ENCODE assay signal across 9 cellular contexts in the genomic region with DNA sequence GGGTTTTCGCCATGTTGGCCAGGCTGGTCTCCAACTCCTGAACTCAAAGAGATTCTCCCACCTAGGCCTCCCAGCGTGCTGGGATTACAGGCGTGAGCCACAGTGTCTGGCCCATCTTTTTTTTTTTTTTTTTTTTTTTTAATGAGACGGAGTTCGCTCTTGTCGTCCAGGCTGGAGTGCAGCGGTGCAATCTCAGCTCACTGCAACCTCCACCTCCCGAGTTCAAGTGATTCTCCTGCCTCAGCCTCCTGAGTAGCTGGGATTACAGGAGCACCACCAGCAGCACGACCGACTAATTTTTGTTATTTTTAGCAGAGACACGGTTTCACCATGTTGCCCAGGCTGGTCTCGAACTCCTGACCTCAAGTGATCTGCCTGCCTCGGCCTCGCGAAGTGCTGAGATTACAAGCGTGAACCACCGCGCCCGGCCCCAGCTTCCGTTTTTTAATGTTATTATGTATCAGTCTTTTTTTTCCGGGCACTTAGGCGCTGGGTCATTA. TPM values are rescaled to one million over a fixed set of nuclear protein-coding genes. Genes with fewer than 3 reads are reported as not detected.
A peak's percentile ranks its signal among the peaks of the same experiment; 100 is the strongest.
DNase-seq lines count a peak whose midpoint lies in the region; ATAC-seq and TF ChIP-seq lines count a peak whose summit lies in the region.
"Not testable (repeated sequence)": the region's sequence is repeated elsewhere in the genome, so short reads cannot be mapped to it uniquely, and the experiment has no call there.
"Had no signal": no experiment of that assay in that cellular context is flagged by ENCODE, and none has a peak within 500 bp of the region (broad histone marks: within the 10 kb centered on the region; RNA-seq: fewer than 3 reads in every experiment).

No MANE protein-coding gene starts in this region.

- not testable (repeated sequence) for TF ChIP-seq POLR2A in breast epithelium (IDR thresholded peaks at IDR 0.05); upper lobe of left lung (IDR thresholded peaks at IDR 0.05)

- not testable (repeated sequence) for H3K4me1 ChIP-seq in DOHH2 (ENCODE audit: control insufficient read depth, low read length); breast epithelium; lung (ENCODE audit: control insufficient read depth in 2 of 2, insufficient read depth in 2 of 2, low read length in 2 of 2); psoas muscle; upper lobe of left lung

- H3K9me3 Mint-ChIP-seq in activated CD4-positive, alpha-beta T cell treated with anti-CD3 and anti-CD28 coated beads, Interleukin-2, amount 10 ng/mL, durations not matched to agents 7 days and 5 days: not testable (repeated sequence)

- H3K36me3 Mint-ChIP-seq in activated CD4-positive, alpha-beta T cell treated with anti-CD3 and anti-CD28 coated beads, Interleukin-2, amount 10 ng/mL, durations not matched to agents 7 days and 5 days (ENCODE audit: low read depth): not testable (repeated sequence)

- not testable (repeated sequence) for TF ChIP-seq CTCF in DOHH2 (IDR thresholded peaks at IDR 0.05; ENCODE audit: low read depth, low read length, poor library complexity, severe bottlenecking); breast epithelium (IDR thresholded peaks at IDR 0.05); fibroblast of the aortic adventitia (IDR thresholded peaks at IDR 0.05; ENCODE audit: insufficient read depth, low read length); lung (IDR thresholded peaks at IDR 0.05; ENCODE audit: control extremely low read depth, extremely low read depth); psoas muscle (IDR thresholded peaks at IDR 0.05); upper lobe of left lung (IDR thresholded peaks at IDR 0.05)

- CTCF ChIA-PET in activated CD4-positive, alpha-beta T cell treated with anti-CD3 and anti-CD28 coated beads, Interleukin-2, amount 10 ng/mL, durations not matched to agents 7 days and 5 days (lab: Charles Lee): interaction anchor here (0.6 to 1.8 kb wide), 10 partner anchors 10 to 1774 kb away, joined by 3 to 13 read pairs (median 4); a partner anchor contains a TSS

- DNase-seq in MV-4-11 (lab: John Stamatoyannopoulos, UW): peak; percentile 91
- DNase-seq in activated CD4-positive, alpha-beta T cell treated with anti-CD3 and anti-CD28 coated beads, Interleukin-2, amount 10 ng/mL, durations not matched to agents 7 days and 5 days; breast epithelium (ENCODE audit: low spot score in 2 of 2); fibroblast of the aortic adventitia (ENCODE audit: low read depth); lung (ENCODE audit: low spot score); psoas muscle; upper lobe of left lung: not testable (repeated sequence)

- H3K27me3 ChIP-seq in DOHH2 (ENCODE audit: control insufficient read depth, low read length); breast epithelium; lung (ENCODE audit: control insufficient read depth, insufficient read depth); psoas muscle (ENCODE audit: insufficient read depth in 3 of 3, low read length in 2 of 3); upper lobe of left lung: not testable (repeated sequence)

- not testable (repeated sequence) for TF ChIP-seq EP300 in upper lobe of left lung (IDR thresholded peaks at IDR 0.05)

- 43 to 46% methylated on average over 22 of the region's 22 CpGs for WGBS in lung, 2 donors
- 31 to 37% (median 32%) methylated on average over 22 of the region's 22 CpGs for WGBS in psoas muscle, 3 donors
- 37 to 42% methylated on average over 19 to 22 of the region's 22 CpGs for WGBS in upper lobe of left lung, 2 donors

- intact Hi-C loops in breast epithelium (cut with DNase I; ENCODE audit: low total_unique reads); psoas muscle (cut with DNase I): not testable (repeated sequence)

- ATAC-seq in lung (ENCODE audit: insufficient read depth, low FRiP score); upper lobe of left lung (ENCODE audit: low FRiP score in 2 of 2): not testable (repeated sequence)
- ATAC-seq in psoas muscle: peak in 2 of 4 donors; percentile 1 to 10

- H3K27ac Mint-ChIP-seq in activated CD4-positive, alpha-beta T cell treated with anti-CD3 and anti-CD28 coated beads, Interleukin-2, amount 10 ng/mL, durations not matched to agents 7 days and 5 days: peak overlapping the region; percentile 80

- H3K4me2 ChIP-seq in DOHH2 (ENCODE audit: low read length): peak overlapping the region; percentile 67

- not testable (repeated sequence) for H3K79me2 ChIP-seq in DOHH2 (ENCODE audit: control insufficient read depth, low read length)

- peaks cover 46% of the 10 kb centered on the region for H3K4me1 Mint-ChIP-seq in activated CD4-positive, alpha-beta T cell treated with anti-CD3 and anti-CD28 coated beads, Interleukin-2, amount 10 ng/mL, durations not matched to agents 7 days and 5 days

- H3F3A ChIP-seq in DOHH2 (ENCODE audit: control insufficient read depth, insufficient read depth): not testable (repeated sequence)

- peak overlapping the region; percentile 78 for H3K4me3 ChIP-seq in DOHH2 (ENCODE audit: low read length)
- peak overlapping the region; percentile 45 to 88 (median 74) for H3K4me3 ChIP-seq in breast epithelium
- peak overlapping the region; percentile 70 for H3K4me3 ChIP-seq in fibroblast of the aortic adventitia (ENCODE audit: low read depth, low read length)
- peak overlapping the region; percentile 17 for H3K4me3 ChIP-seq in lung
- peak overlapping the region; percentile 86 for H3K4me3 ChIP-seq in psoas muscle
- H3K4me3 ChIP-seq in upper lobe of left lung: peak overlapping the region; percentile 60 to 85 (median 65)

- not testable (repeated sequence) for H3K9me3 ChIP-seq in DOHH2 (ENCODE audit: control insufficient read depth, insufficient read depth, low read length); breast epithelium; lung (ENCODE audit: control insufficient read depth in 2 of 2, insufficient read depth in 1 of 2, low read length in 1 of 2); psoas muscle; upper lobe of left lung

- not testable (repeated sequence) for H3K36me3 ChIP-seq in DOHH2 (ENCODE audit: control insufficient read depth, low read length); breast epithelium; lung (ENCODE audit: control insufficient read depth in 2 of 2, insufficient read depth in 2 of 2, low read length in 2 of 2); psoas muscle (ENCODE audit: insufficient read depth in 1 of 2, low read depth in 1 of 2); upper lobe of left lung

- not testable (repeated sequence) for H4K20me1 ChIP-seq in DOHH2 (ENCODE audit: control insufficient read depth, insufficient read depth, low read depth, low read length)

- H3K27me3 Mint-ChIP-seq in activated CD4-positive, alpha-beta T cell treated with anti-CD3 and anti-CD28 coated beads, Interleukin-2, amount 10 ng/mL, durations not matched to agents 7 days and 5 days: not testable (repeated sequence)

- H3K27ac ChIP-seq in DOHH2 (ENCODE audit: low read depth, low read length): peak overlapping the region; percentile 36; the same call in 1 of the 2 replicates
- H3K27ac ChIP-seq in breast epithelium: peak overlapping the region; percentile 91 to 94
- peak overlapping the region; percentile 86 to 90 for H3K27ac ChIP-seq in lung (ENCODE audit: low read depth in 1 of 2, low read length in 1 of 2)
- H3K27ac ChIP-seq in psoas muscle: peak overlapping the region; percentile 99
- peak overlapping the region; percentile 88 to 94 (median 92) for H3K27ac ChIP-seq in upper lobe of left lung

- H3K4me3 Mint-ChIP-seq in activated CD4-positive, alpha-beta T cell treated with anti-CD3 and anti-CD28 coated beads, Interleukin-2, amount 10 ng/mL, durations not matched to agents 7 days and 5 days: peak overlapping the region; percentile 76

- POLR2A ChIA-PET in activated CD4-positive, alpha-beta T cell treated with anti-CD3 and anti-CD28 coated beads, Interleukin-2, amount 10 ng/mL, durations not matched to agents 7 days and 5 days (lab: Charles Lee): not testable (repeated sequence)

- H3K9me2 ChIP-seq in DOHH2 (replicated peaks; ENCODE audit: control insufficient read depth, low read length): not testable (repeated sequence)

RNA-seq across cellular contexts. Expression of a gene that starts 17.3 kb away (rescaled TPM):
- total RNA-seq in activated CD4-positive, alpha-beta T cell treated with anti-CD3 and anti-CD28 coated beads, Interleukin-2, amount 10 ng/mL, durations not matched to agents 7 days and 5 days: under 1 TPM in 1 of 2 experiments, not detected in 1; 0.17 TPM
- under 1 TPM in 2 of 3 donors, not detected in 1; 0.16 to 0.44 TPM for total RNA-seq in breast epithelium
- not detected in 2 replicates for total RNA-seq in fibroblast of the aortic adventitia (ENCODE audit: low replicate concordance)
- total RNA-seq in lung: 1 to 10 TPM in 1 of 2 donors, under 1 TPM in 1; 0.18 to 2.1 TPM
- under 1 TPM; 0.22 to 0.93 TPM for polyA plus RNA-seq in lung
- total RNA-seq in psoas muscle: not detected
- not detected for polyA plus RNA-seq in psoas muscle
- total RNA-seq in upper lobe of left lung: 1 to 10 TPM in 2 of 6 donors, under 1 TPM in 2, not detected in 2; 0.11 to 1.5 (median 0.66) TPM
- total RNA-seq: sciatic nerve had no signal

RNA-seq across cellular contexts. Expression of a gene that starts 22.8 kb away (rescaled TPM):
- total RNA-seq in activated CD4-positive, alpha-beta T cell treated with anti-CD3 and anti-CD28 coated beads, Interleukin-2, amount 10 ng/mL, durations not matched to agents 7 days and 5 days: 10 to 100 TPM; 15.8 to 15.9 TPM
- total RNA-seq in breast epithelium: 10 to 100 TPM; 19.5 to 26.2 (median 20.3) TPM
- 27.6 and 44.3 TPM in 2 replicates for total RNA-seq in fibroblast of the aortic adventitia (ENCODE audit: low replicate concordance)
- total RNA-seq in lung: 10 to 100 TPM; 27.1 to 28.8 TPM
- 1 to 10 TPM; 5.0 to 7.8 TPM for polyA plus RNA-seq in lung
- 10 to 100 TPM in 3 of 4 donors, 1 to 10 TPM in 1; 8.1 to 13.5 (median 11.6) TPM for total RNA-seq in psoas muscle
- 1 to 10 TPM; 3.6 to 5.1 (median 3.7) TPM for polyA plus RNA-seq in psoas muscle
- 10 to 100 TPM; 15.3 to 34.6 (median 24.1) TPM for total RNA-seq in upper lobe of left lung

Comparison
In these comparisons a context has a peak if more than half of its experiments do, and no peak if none do; other contexts are left out.
1. H3K27ac ChIP-seq: peak in every context shown above with its lines; median percentile 99 in psoas muscle; 92 in breast epithelium; 92 in upper lobe of left lung; 88 in lung; 36 in DOHH2.
2. H3K4me3 ChIP-seq: peak in every context shown above with its lines; median percentile 86 in psoas muscle; 78 in DOHH2; 74 in breast epithelium; 70 in fibroblast of the aortic adventitia; 65 in upper lobe of left lung; 17 in lung.